Comparison of ENCODE assay signal across 35 cellular contexts in genomic region chr2:15619510-15619909, GRCh38.
"Had no signal": no experiment of that assay in that cellular context is flagged by ENCODE, and none has a peak within 500 bp of the region (broad histone marks: within the 10 kb centered on the region; RNA-seq: fewer than 3 reads in every experiment).

No MANE protein-coding gene starts in this region.

- H3K4me3 Mint-ChIP-seq: activated B cell treated with CpG ODN at 0.5 μM for 24 hours; activated CD4-positive, alpha-beta memory T cell treated with anti-CD3 and anti-CD28 coated beads, Interleukin-2, amount 10 ng/mL, durations not matched to agents 7 days and 5 days; activated CD4-positive, alpha-beta T cell treated with anti-CD3 and anti-CD28 coated beads, Interleukin-2, amount 10 ng/mL, durations not matched to agents 24 days and 14 days; activated CD8-positive, alpha-beta memory T cell treated with anti-CD3 and anti-CD28 coated beads, Interleukin-2, amount 10 ng/mL, durations not matched to agents 7 days and 5 days; activated CD8-positive, alpha-beta T cell treated with anti-CD3 and anti-CD28 coated beads, Interleukin-2, amount 10 ng/mL, durations not matched to agents 7 days and 5 days; activated naive CD4-positive, alpha-beta T cell treated with anti-CD3 and anti-CD28 coated beads, Interleukin-2, amount 10 ng/mL, durations not matched to agents 7 days and 5 days; activated naive CD4-positive, alpha-beta T cell treated with anti-CD3 and anti-CD28 coated beads, Interleukin-2, amount 50 U/mL, for 24 hours; activated naive CD8-positive, alpha-beta T cell; activated naive CD8-positive, alpha-beta T cell treated with anti-CD3 and anti-CD28 coated beads, Interleukin-2, amount 10 ng/mL, durations not matched to agents 7 days and 5 days; activated naive CD8-positive, alpha-beta T cell treated with anti-CD3 and anti-CD28 coated beads, Interleukin-2, amount 50 U/mL, for 24 hours; activated T-cell treated with anti-CD3 and anti-CD28 coated beads, Interleukin-2, amount 50 U/mL, for 24 hours; brain; central memory CD8-positive, alpha-beta T cell; T-helper 1 cell treated with Interleukin-12 subunit alpha and Interleukin-12 subunit beta and Interleukin-4 antibody, amounts not matched to agents 30 μg/mL and 1 μg/mL, for 36 hours; T-helper 2 cell treated with Interferon-gamma antibody and Interleukin-4, amounts not matched to agents 5 μg/mL and 100 μg/mL, for 36 hours had no signal

- H3K4me1 ChIP-seq: ascending aorta had no signal

- H3K27ac ChIP-seq: ascending aorta, cardiac muscle cell, VCaP had no signal

- H3K4me3 ChIP-seq: ascending aorta, cardiac muscle cell had no signal

- H3K9me3 ChIP-seq: ascending aorta had no signal

- H3K27me3 ChIP-seq: ascending aorta, cardiac muscle cell had no signal

- H3K9me3 Mint-ChIP-seq: activated B cell treated with CpG ODN at 0.5 μM for 24 hours; activated naive CD4-positive, alpha-beta T cell treated with anti-CD3 and anti-CD28 coated beads, Interleukin-2, amount 50 U/mL, for 24 hours; activated naive CD8-positive, alpha-beta T cell treated with anti-CD3 and anti-CD28 coated beads, Interleukin-2, amount 10 ng/mL, durations not matched to agents 7 days and 5 days; activated T-cell treated with anti-CD3 and anti-CD28 coated beads, Interleukin-2, amount 50 U/mL, for 24 hours; central memory CD8-positive, alpha-beta T cell had no signal

- DNase-seq: activated B cell treated with CpG ODN at 0.5 μM for 24 hours; activated CD4-positive, alpha-beta memory T cell treated with anti-CD3 and anti-CD28 coated beads, Interleukin-2, amount 10 ng/mL, durations not matched to agents 7 days and 5 days; activated CD4-positive, alpha-beta T cell treated with anti-CD3 and anti-CD28 coated beads for 4 hours; activated CD4-positive, alpha-beta T cell treated with anti-CD3 and anti-CD28 coated beads, Interleukin-2, amount 10 ng/mL, durations not matched to agents 24 days and 14 days; activated CD4-positive, alpha-beta T cell treated with anti-CD3 and anti-CD28 coated beads, Interleukin-2, amount 50 U/mL, for 48 hours; activated CD4-positive, CD25-positive, alpha-beta regulatory T cell treated with anti-CD3 and anti-CD28 coated beads, Interleukin-2, amount 50 U/mL, for 72 hours; activated CD8-positive, alpha-beta memory T cell treated with anti-CD3 and anti-CD28 coated beads for 24 hours; activated CD8-positive, alpha-beta memory T cell treated with anti-CD3 and anti-CD28 coated beads, Interleukin-2, amount 10 ng/mL, durations not matched to agents 7 days and 5 days; activated CD8-positive, alpha-beta memory T cell treated with anti-CD3 and anti-CD28 coated beads, Interleukin-2, amount 50 U/mL, for 48 hours; activated CD8-positive, alpha-beta T cell treated with anti-CD3 and anti-CD28 coated beads, Interleukin-2, amount 10 ng/mL, durations not matched to agents 7 days and 5 days; activated effector memory CD4-positive, alpha-beta T cell treated with Interleukin-2 at 50 U/mL for 16 hours; activated gamma-delta T cell; activated naive CD4-positive, alpha-beta T cell treated with anti-CD3 and anti-CD28 coated beads, Interleukin-2, amount 10 ng/mL, durations not matched to agents 7 days and 5 days; activated naive CD4-positive, alpha-beta T cell treated with Interleukin-2 at 50 U/mL for 16 hours; activated naive CD8-positive, alpha-beta T cell treated with anti-CD3 and anti-CD28 coated beads, Interleukin-2, amount 10 ng/mL, durations not matched to agents 7 days and 5 days; activated naive CD8-positive, alpha-beta T cell treated with anti-CD3 and anti-CD28 coated beads, Interleukin-2, amount 50 U/mL, for 24 hours; activated T-cell treated with anti-CD3 and anti-CD28 coated beads, Interleukin-2, amount 50 U/mL, for 24 hours; activated T-cell treated with anti-CD3 and anti-CD28 coated beads, Interleukin-2, amount 50 U/mL, for 48 hours; amygdala; anterior cingulate cortex; caudate nucleus; cerebellar nuclear complex; T-helper 1 cell; T-helper 2 cell; T-helper 9 cell had no signal

- H3K4me1 Mint-ChIP-seq: activated B cell treated with CpG ODN at 0.5 μM for 24 hours; activated CD4-positive, alpha-beta memory T cell treated with anti-CD3 and anti-CD28 coated beads, Interleukin-2, amount 10 ng/mL, durations not matched to agents 7 days and 5 days; activated CD4-positive, alpha-beta T cell treated with anti-CD3 and anti-CD28 coated beads, Interleukin-2, amount 10 ng/mL, durations not matched to agents 24 days and 14 days; activated naive CD4-positive, alpha-beta T cell treated with anti-CD3 and anti-CD28 coated beads, Interleukin-2, amount 50 U/mL, for 24 hours; activated naive CD8-positive, alpha-beta T cell treated with anti-CD3 and anti-CD28 coated beads, Interleukin-2, amount 50 U/mL, for 24 hours; brain; central memory CD8-positive, alpha-beta T cell had no signal

- H3K27ac Mint-ChIP-seq: activated B cell treated with CpG ODN at 0.5 μM for 24 hours; activated CD4-positive, alpha-beta memory T cell treated with anti-CD3 and anti-CD28 coated beads, Interleukin-2, amount 10 ng/mL, durations not matched to agents 7 days and 5 days; activated CD4-positive, alpha-beta T cell treated with anti-CD3 and anti-CD28 coated beads, Interleukin-2, amount 10 ng/mL, durations not matched to agents 24 days and 14 days; activated CD8-positive, alpha-beta memory T cell treated with anti-CD3 and anti-CD28 coated beads, Interleukin-2, amount 10 ng/mL, durations not matched to agents 7 days and 5 days; activated CD8-positive, alpha-beta T cell treated with anti-CD3 and anti-CD28 coated beads, Interleukin-2, amount 10 ng/mL, durations not matched to agents 7 days and 5 days; activated naive CD4-positive, alpha-beta T cell treated with anti-CD3 and anti-CD28 coated beads, Interleukin-2, amount 10 ng/mL, durations not matched to agents 7 days and 5 days; activated naive CD4-positive, alpha-beta T cell treated with anti-CD3 and anti-CD28 coated beads, Interleukin-2, amount 50 U/mL, for 24 hours; activated naive CD8-positive, alpha-beta T cell; activated naive CD8-positive, alpha-beta T cell treated with anti-CD3 and anti-CD28 coated beads, Interleukin-2, amount 10 ng/mL, durations not matched to agents 7 days and 5 days; activated naive CD8-positive, alpha-beta T cell treated with anti-CD3 and anti-CD28 coated beads, Interleukin-2, amount 50 U/mL, for 24 hours; activated T-cell treated with anti-CD3 and anti-CD28 coated beads, Interleukin-2, amount 50 U/mL, for 24 hours; activated T-helper 2 cell treated with anti-CD3 and anti-CD28 coated beads, Interferon-gamma antibody, Interleukin-2, Interleukin-4, amounts not matched to agents 10 μg/mL and 5 μg/mL and 100 μg/mL, durations not matched to agents 14 hours and 24 hours and 36 hours; brain; T-helper 1 cell treated with Interleukin-12 subunit alpha and Interleukin-12 subunit beta and Interleukin-4 antibody, amounts not matched to agents 30 μg/mL and 1 μg/mL, for 36 hours; T-helper 2 cell treated with Interferon-gamma antibody and Interleukin-4, amounts not matched to agents 5 μg/mL and 100 μg/mL, for 36 hours had no signal

- ATAC-seq: activated CD8-positive, alpha-beta memory T cell treated with anti-CD3 and anti-CD28 coated beads, Interleukin-2, amount 10 ng/mL, durations not matched to agents 7 days and 5 days; activated CD8-positive, alpha-beta T cell treated with anti-CD3 and anti-CD28 coated beads, Interleukin-2, amount 10 ng/mL, durations not matched to agents 7 days and 5 days; activated naive CD8-positive, alpha-beta T cell treated with anti-CD3 and anti-CD28 coated beads, Interleukin-2, amount 50 U/mL, for 24 hours had no signal

- H3K27me3 Mint-ChIP-seq: activated B cell treated with CpG ODN at 0.5 μM for 24 hours; activated CD4-positive, alpha-beta memory T cell treated with anti-CD3 and anti-CD28 coated beads, Interleukin-2, amount 10 ng/mL, durations not matched to agents 7 days and 5 days; activated CD4-positive, alpha-beta T cell treated with anti-CD3 and anti-CD28 coated beads, Interleukin-2, amount 10 ng/mL, durations not matched to agents 24 days and 14 days; activated CD8-positive, alpha-beta memory T cell treated with anti-CD3 and anti-CD28 coated beads, Interleukin-2, amount 10 ng/mL, durations not matched to agents 7 days and 5 days; activated naive CD4-positive, alpha-beta T cell treated with anti-CD3 and anti-CD28 coated beads, Interleukin-2, amount 10 ng/mL, durations not matched to agents 7 days and 5 days; activated naive CD4-positive, alpha-beta T cell treated with anti-CD3 and anti-CD28 coated beads, Interleukin-2, amount 50 U/mL, for 24 hours; activated naive CD8-positive, alpha-beta T cell; activated naive CD8-positive, alpha-beta T cell treated with anti-CD3 and anti-CD28 coated beads, Interleukin-2, amount 10 ng/mL, durations not matched to agents 7 days and 5 days; activated naive CD8-positive, alpha-beta T cell treated with anti-CD3 and anti-CD28 coated beads, Interleukin-2, amount 50 U/mL, for 24 hours; activated T-cell treated with anti-CD3 and anti-CD28 coated beads, Interleukin-2, amount 50 U/mL, for 24 hours; brain; central memory CD8-positive, alpha-beta T cell had no signal
